8 cellular contexts compared by ENCODE assay signal in genomic region chr1:24705260-24706073, GRCh38. TPM values are rescaled to one million over a fixed set of nuclear protein-coding genes. Genes with fewer than 3 reads are reported as not detected.
DNase-seq lines count a peak whose midpoint lies in the region; ATAC-seq and TF ChIP-seq lines count a peak whose summit lies in the region.

No MANE protein-coding gene starts in this region.

- H3K79me1 ChIP-seq in neuronal stem cell (ENCODE audit: low read depth, low read length) = no peaks in the 10 kb centered on the region

- H3K4me3 ChIP-seq in neuronal stem cell (ENCODE audit: low read length in 2 of 2) = peak overlapping the region in 1 of 2 donors; percentile 8

- no peak overlapping the region for H3K4me2 ChIP-seq in neuronal stem cell (ENCODE audit: insufficient read depth, low read length, poor library complexity, severe bottlenecking)

- H2BK12ac ChIP-seq in neuronal stem cell (ENCODE audit: low read length) = no peak overlapping the region

- H4K91ac ChIP-seq in neuronal stem cell (ENCODE audit: low read depth, low read length, poor library complexity) = no peak overlapping the region

- no peaks in the 10 kb centered on the region for H3K9me3 ChIP-seq in neuronal stem cell (replicated peaks in 1 of 2; ENCODE audit: control insufficient read depth in 2 of 2, insufficient read depth in 1 of 2, low read depth in 1 of 2, low read length in 2 of 2)

- no peaks in the 10 kb centered on the region for H3K27me3 ChIP-seq in neuronal stem cell (ENCODE audit: control insufficient read depth in 3 of 3, insufficient read depth in 3 of 3, low read depth in 1 of 3, low read length in 3 of 3)

- H3K27ac ChIP-seq in neuronal stem cell (replicated peaks; ENCODE audit: low read length) = peak overlapping the region; percentile 58

- H3K23ac ChIP-seq in neuronal stem cell (ENCODE audit: low read depth, low read length, poor library complexity) = no peak overlapping the region

- DNase-seq in DMS153 (lab: John Stamatoyannopoulos, UW) (peak; percentile 98), NCI-H460 (ENCODE audit: extremely low read depth, low read depth) (peak; percentile 80), glutamatergic neuron (peak; percentile 68), neuronal stem cell (ENCODE audit: low spot score) (peak; percentile 54), AML-193 (lab: John Stamatoyannopoulos, UW) (no peak)

- H3K36me3 ChIP-seq in neuronal stem cell (replicated peaks in 1 of 2; ENCODE audit: control insufficient read depth in 2 of 2, insufficient read depth in 2 of 2, low read length in 2 of 2) = no peaks in the 10 kb centered on the region

- peaks cover 10% of the 10 kb centered on the region for H3K4me1 Mint-ChIP-seq in activated naive CD4-positive, alpha-beta T cell treated with anti-CD3 and anti-CD28 coated beads, Interleukin-2, amount 50 U/mL, for 24 hours
- no peaks in the 10 kb centered on the region for H3K4me1 Mint-ChIP-seq in glutamatergic neuron (ENCODE audit: low read depth, unreplicated experiment)

- no peak overlapping the region for H3K14ac ChIP-seq in neuronal stem cell (ENCODE audit: low read length)

- peaks cover 9 to 15% of the 10 kb centered on the region in 2 donors for H3K4me1 ChIP-seq in neuronal stem cell (ENCODE audit: control insufficient read depth in 2 of 2, insufficient read depth in 1 of 2, low read depth in 1 of 2, low read length in 2 of 2)

- WGBS in neuronal stem cell (ENCODE audit: extremely low coverage in 2 of 2, insufficient read length in 2 of 2, insufficient replicate concordance in 1 of 2), 2 donors = no CpG with 5 or more reads among the region's 18 CpGs

- no peak overlapping the region for H4K8ac ChIP-seq in neuronal stem cell (ENCODE audit: low read depth, low read length)

- no peak overlapping the region for H3K4ac ChIP-seq in neuronal stem cell (ENCODE audit: low read length)

- H3K36me3 Mint-ChIP-seq in activated naive CD4-positive, alpha-beta T cell treated with anti-CD3 and anti-CD28 coated beads, Interleukin-2, amount 50 U/mL, for 24 hours = no peaks in the 10 kb centered on the region
- H3K36me3 Mint-ChIP-seq in glutamatergic neuron (ENCODE audit: unreplicated experiment) = no peaks in the 10 kb centered on the region

- H2BK120ac ChIP-seq in neuronal stem cell (ENCODE audit: low read depth, low read length) = peak overlapping the region; percentile 7

- H3K9me3 Mint-ChIP-seq in activated naive CD4-positive, alpha-beta T cell treated with anti-CD3 and anti-CD28 coated beads, Interleukin-2, amount 50 U/mL, for 24 hours = no peaks in the 10 kb centered on the region
- no peaks in the 10 kb centered on the region for H3K9me3 Mint-ChIP-seq in glutamatergic neuron (ENCODE audit: unreplicated experiment)

- peak overlapping the region; percentile 79 for H2AFZ ChIP-seq in neuronal stem cell (ENCODE audit: low read length)

- no peaks in the 10 kb centered on the region for H3K27me3 Mint-ChIP-seq in activated naive CD4-positive, alpha-beta T cell treated with anti-CD3 and anti-CD28 coated beads, Interleukin-2, amount 50 U/mL, for 24 hours
- H3K27me3 Mint-ChIP-seq in glutamatergic neuron (ENCODE audit: unreplicated experiment) = peaks cover 1% of the 10 kb centered on the region

- peak overlapping the region; percentile 73 for H3K27ac Mint-ChIP-seq in activated naive CD4-positive, alpha-beta T cell treated with anti-CD3 and anti-CD28 coated beads, Interleukin-2, amount 50 U/mL, for 24 hours
- H3K27ac Mint-ChIP-seq in glutamatergic neuron (ENCODE audit: unreplicated experiment) = peak overlapping the region; percentile 50

- no peak overlapping the region for H2AK5ac ChIP-seq in neuronal stem cell (ENCODE audit: low read depth, low read length)

- ATAC-seq in HG02981 (IDR thresholded peaks at IDR 0.05; ENCODE audit: unreplicated experiment) (peak; percentile 83), HG02885 (IDR thresholded peaks at IDR 0.05; ENCODE audit: poor library complexity, unreplicated experiment) (no peak)

- H3K18ac ChIP-seq in neuronal stem cell (ENCODE audit: low read length) = no peak overlapping the region

- H3K9ac ChIP-seq in neuronal stem cell (ENCODE audit: low read depth, low read length, poor library complexity) = no peak overlapping the region

- no peak overlapping the region for H2BK15ac ChIP-seq in neuronal stem cell (ENCODE audit: low read length)

- H3K4me3 Mint-ChIP-seq in activated naive CD4-positive, alpha-beta T cell treated with anti-CD3 and anti-CD28 coated beads, Interleukin-2, amount 50 U/mL, for 24 hours = peak overlapping the region; percentile 37
- no peak overlapping the region for H3K4me3 Mint-ChIP-seq in glutamatergic neuron (ENCODE audit: unreplicated experiment)

- TF ChIP-seq CTCF in glutamatergic neuron (IDR thresholded peaks at IDR 0.05; ENCODE audit: partially characterized antibody, unreplicated experiment) = no peak

- no peak overlapping the region for H2BK5ac ChIP-seq in neuronal stem cell (ENCODE audit: low read length)

RNA-seq across cellular contexts. Expression of gene CLIC4, which starts 39.8 kb away (rescaled TPM):
- 170 and 172 TPM in 2 replicates for total RNA-seq in NCI-H460 (2014; rRNA removed; shearing (Covaris generic))
- 38.3 and 53.2 TPM in 2 replicates for polyA plus RNA-seq in NCI-H460 (2014; cell fraction: nucleus; rRNA removed)
- total RNA-seq in glutamatergic neuron (ENCODE audit: unreplicated experiment) = 121 TPM
- 102 TPM for polyA plus RNA-seq in neuronal stem cell (2013, experiment 1 of 2)
- 104 TPM for polyA plus RNA-seq in neuronal stem cell (2013, experiment 2 of 2)

Comparison
In these comparisons a context has a peak if more than half of its experiments do, and no peak if none do; other contexts are left out.
1. DNase-seq: peak in DMS153 (single experiment), NCI-H460 (single experiment), glutamatergic neuron (single experiment) and neuronal stem cell (single experiment); none in AML-193 (0 of 2).